In the genomic region with DNA sequence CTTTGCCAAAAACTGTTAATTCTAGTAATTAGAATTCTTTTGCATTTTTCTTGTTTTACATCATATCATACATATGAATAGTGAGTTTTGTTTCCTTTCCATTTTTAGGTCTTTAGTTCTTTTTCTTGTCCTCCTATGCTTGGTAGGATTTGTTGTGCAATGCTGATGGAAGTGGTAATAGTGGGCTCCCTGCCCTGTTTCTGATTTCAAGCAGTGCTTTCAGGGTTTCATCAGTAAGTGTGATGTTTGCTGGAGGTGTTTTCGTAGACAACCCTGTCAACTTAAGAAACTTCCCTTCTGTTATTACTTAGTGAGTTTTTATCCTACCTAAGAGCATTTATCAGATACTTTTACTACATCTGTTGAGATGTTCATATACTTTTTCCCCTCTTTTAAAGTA, we compare ENCODE assay signal across 16 cellular contexts. TPM values are rescaled to one million over a fixed set of nuclear protein-coding genes. Genes with fewer than 3 reads are reported as not detected.
DNase-seq lines count a peak whose midpoint lies in the region; ATAC-seq and TF ChIP-seq lines count a peak whose summit lies in the region.
"Had no signal": no experiment of that assay in that cellular context is flagged by ENCODE, and none has a peak within 500 bp of the region (broad histone marks: within the 10 kb centered on the region; RNA-seq: fewer than 3 reads in every experiment).

No MANE protein-coding gene starts in this region.

- no peak for TF ChIP-seq CTCF in fibroblast of the aortic adventitia (IDR thresholded peaks at IDR 0.05; ENCODE audit: insufficient read depth, low read length)

- H3K27me3 ChIP-seq in adipocyte (replicated peaks; ENCODE audit: control insufficient read depth, insufficient read depth, low read length), result no peaks in the 10 kb centered on the region
- H3K27me3 ChIP-seq: BLaER1 had no signal

- no peaks in the 10 kb centered on the region for H3K9me3 ChIP-seq in adipocyte (ENCODE audit: control insufficient read depth, low read length)
- H3K9me3 ChIP-seq: BLaER1 had no signal

- H3K36me3 ChIP-seq in adipocyte (ENCODE audit: control insufficient read depth, insufficient read depth, low read length, severe bottlenecking), result peaks cover 21% of the 10 kb centered on the region

- H3K4me1 Mint-ChIP-seq in stimulated activated naive CD8-positive, alpha-beta T cell treated with anti-CD3 and anti-CD28 coated beads, Interleukin-15, amount 100 ng/mL, for 72 hours, result no peaks in the 10 kb centered on the region

- H3K27me3 Mint-ChIP-seq in stimulated activated naive CD8-positive, alpha-beta T cell treated with anti-CD3 and anti-CD28 coated beads, Interleukin-15, amount 100 ng/mL, for 72 hours, result no peaks in the 10 kb centered on the region

- H3K27ac Mint-ChIP-seq in stimulated activated naive CD8-positive, alpha-beta T cell treated with anti-CD3 and anti-CD28 coated beads, Interleukin-15, amount 100 ng/mL, for 72 hours, result peak overlapping the region in 1 of 2 donors; percentile 72
- H3K27ac Mint-ChIP-seq: H9 had no signal

- H3K9me3 Mint-ChIP-seq in stimulated activated naive CD8-positive, alpha-beta T cell treated with anti-CD3 and anti-CD28 coated beads, Interleukin-15, amount 100 ng/mL, for 72 hours, result no peaks in the 10 kb centered on the region
- H3K9me3 Mint-ChIP-seq: CD8-positive, alpha-beta memory T cell; H9 had no signal

- DNase-seq in stimulated activated naive CD8-positive, alpha-beta T cell treated with anti-CD3 and anti-CD28 coated beads, Interleukin-15, amount 100 ng/mL, for 72 hours, result peak in 1 of 2 donors; percentile 19
- DNase-seq in stimulated activated naive CD8-positive, alpha-beta T cell treated with anti-CD3 and anti-CD28 coated beads, Interleukin-15, Interleukin-2, amounts not matched to agents 100 U/mL and 50 U/mL, for 24 hours, result no peak
- peak; percentile 85 for DNase-seq in adipocyte (ENCODE audit: low read depth)
- DNase-seq in fibroblast of the aortic adventitia (ENCODE audit: low read depth), result peak; percentile 91
- DNase-seq in NCI-H748 treated with DMSO at 0.1 percent for 48 hours (lab: John Stamatoyannopoulos, UW), result no peak
- DNase-seq in COR-L47 (lab: John Stamatoyannopoulos, UW), result no peak
- DNase-seq: ACHN; CD8-positive, alpha-beta memory T cell; EL; H9; NCI-H1436 treated with DMSO at 0.1 percent for 48 hours; NCI-H2081; NCI-H524 treated with DMSO at 0.1 percent for 48 hours had no signal

- H3K4me1 ChIP-seq in adipocyte (ENCODE audit: control insufficient read depth, insufficient read depth, low read length), result peaks cover 15% of the 10 kb centered on the region
- H3K4me1 ChIP-seq: BLaER1 had no signal

- no peak overlapping the region for H3K4me3 Mint-ChIP-seq in stimulated activated naive CD8-positive, alpha-beta T cell treated with anti-CD3 and anti-CD28 coated beads, Interleukin-15, amount 100 ng/mL, for 72 hours
- H3K4me3 Mint-ChIP-seq: CD8-positive, alpha-beta memory T cell; H9 had no signal

- peak; percentile 80 for ATAC-seq in stimulated activated naive CD8-positive, alpha-beta T cell treated with anti-CD3 and anti-CD28 coated beads, Interleukin-15, amount 100 ng/mL, for 72 hours
- no peak for ATAC-seq in stimulated activated naive CD8-positive, alpha-beta T cell treated with anti-CD3 and anti-CD28 coated beads, Interleukin-15, Interleukin-2, amounts not matched to agents 100 U/mL and 50 U/mL, for 24 hours
- ATAC-seq in HG02642 (IDR thresholded peaks at IDR 0.05; ENCODE audit: poor library complexity, unreplicated experiment) (no peak), HG03442 (IDR thresholded peaks at IDR 0.05; ENCODE audit: unreplicated experiment) (no peak)

- H3K4me3 ChIP-seq in adipocyte (ENCODE audit: low read length), result no peak overlapping the region
- no peak overlapping the region for H3K4me3 ChIP-seq in fibroblast of the aortic adventitia (ENCODE audit: low read depth, low read length)
- H3K4me3 ChIP-seq: BLaER1 had no signal

- no peak overlapping the region for H3K9ac ChIP-seq in adipocyte (ENCODE audit: low read length)
- H3K9ac ChIP-seq: BLaER1 had no signal

RNA-seq across cellular contexts. Expression of a gene that starts 50.5 kb away (rescaled TPM):
- 35.7 and 38.9 TPM in 2 replicates for total RNA-seq in fibroblast of the aortic adventitia (ENCODE audit: low replicate concordance)

Comparison
In these comparisons a context has a peak if more than half of its experiments do, and no peak if none do; other contexts are left out.
1. DNase-seq: peak in adipocyte (single experiment) and fibroblast of the aortic adventitia (single experiment); none in stimulated activated naive CD8-positive, alpha-beta T cell treated with anti-CD3 and anti-CD28 coated beads, Interleukin-15, Interleukin-2, amounts not matched to agents 100 U/mL and 50 U/mL, for 24 hours (single experiment), NCI-H748 treated with DMSO at 0.1 percent for 48 hours (single experiment) and COR-L47 (single experiment).